Comparison of ENCODE assay signal across 10 cellular contexts in genomic region chr1:86441997-86442396, GRCh38. TPM values are rescaled to one million over a fixed set of nuclear protein-coding genes. Genes with fewer than 3 reads are reported as not detected.
"Had no signal": no experiment of that assay in that cellular context is flagged by ENCODE, and none has a peak within 500 bp of the region (broad histone marks: within the 10 kb centered on the region; RNA-seq: fewer than 3 reads in every experiment).

No MANE protein-coding gene starts in this region.

- FAIRE-seq: HTR-8/SVneo had no signal

- H3K36me3 ChIP-seq: HAP-1 had no signal

- H3K4me3 ChIP-seq: GM23248, HAP-1 had no signal

- H3K27ac ChIP-seq: GM23248 had no signal

- H3K9me3 ChIP-seq: HAP-1 had no signal

- ATAC-seq: HCT116 had no signal

- DNase-seq: GM23248, GOT3, H7, HFFc6, IMR-90 had no signal

- H3K4me1 ChIP-seq: HAP-1 had no signal

RNA-seq across cellular contexts. Expression of gene CLCA2, which starts 18.0 kb away (rescaled TPM):
- total RNA-seq: H7, HT-29 had no signal

RNA-seq across cellular contexts. Expression of gene CLCA1, which starts 26.7 kb away (rescaled TPM):
- total RNA-seq: GM23248, H4, H7, HFFc6, HT-29, IMR-90 had no signal
- polyA plus RNA-seq: GM23248, IMR-90 had no signal
